In the genomic region with DNA sequence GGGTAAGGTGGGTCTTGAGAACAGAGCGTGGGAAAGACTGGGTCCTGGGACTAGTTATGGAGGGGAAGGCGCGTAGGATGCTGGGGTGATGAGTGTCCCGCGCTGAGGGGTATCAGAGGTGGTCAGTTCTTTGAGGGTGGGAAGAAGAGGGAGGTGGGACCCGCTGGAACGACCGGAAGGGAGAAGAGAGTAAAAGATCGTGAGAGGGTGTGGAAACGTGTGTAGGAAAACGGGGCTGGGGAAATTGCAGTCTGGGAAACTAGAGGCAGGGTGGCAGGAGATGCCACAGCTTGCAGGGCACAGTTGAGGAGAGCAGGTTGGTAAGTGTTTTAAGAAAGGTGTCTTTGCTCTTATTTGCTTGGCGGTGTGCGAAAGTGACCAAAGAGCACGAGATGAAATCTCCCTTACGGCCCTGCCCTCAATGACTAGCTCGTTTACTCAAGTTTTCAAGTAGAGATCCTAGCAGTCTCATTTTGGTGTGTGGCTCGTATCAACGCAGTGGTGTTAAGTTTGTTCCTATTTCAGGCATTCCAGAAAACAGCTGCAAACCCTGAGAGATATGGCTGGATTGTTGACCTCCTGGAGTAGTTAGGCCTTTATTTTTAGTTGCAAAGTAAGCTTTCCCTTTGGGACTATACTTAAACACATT, we compare ENCODE assay signal across 8 cellular contexts. TPM values are rescaled to one million over a fixed set of nuclear protein-coding genes. Genes with fewer than 3 reads are reported as not detected.
A peak's percentile ranks its signal among the peaks of the same experiment; 100 is the strongest.
DNase-seq lines count a peak whose midpoint lies in the region; ATAC-seq and TF ChIP-seq lines count a peak whose summit lies in the region.

No MANE protein-coding gene starts in this region.

- peak overlapping the region; percentile 24 for H3K27ac ChIP-seq in duodenal mucosa (ENCODE audit: low read depth, low read length)
- H3K27ac ChIP-seq in mesodermal cell (ENCODE audit: low read depth, low read length, severe bottlenecking) = peak overlapping the region; percentile 66
- H3K27ac ChIP-seq in uterus = peak overlapping the region; percentile 79 to 90

- peaks cover 3% of the 10 kb centered on the region; the same call in 1 of the 2 replicates for H3K4me1 ChIP-seq in BE2C
- H3K4me1 ChIP-seq in duodenal mucosa (ENCODE audit: control insufficient read depth in 1 of 2, insufficient read depth in 2 of 2, low read length in 2 of 2) = peaks cover 13 to 14% of the 10 kb centered on the region in 2 donors
- H3K4me1 ChIP-seq in mesodermal cell (ENCODE audit: control insufficient read depth, insufficient read depth, low read length, poor library complexity, severe bottlenecking) = no peaks in the 10 kb centered on the region
- no peaks in the 10 kb centered on the region for H3K4me1 ChIP-seq in uterus

- 5 to 6% methylated on average over 18 of the region's 18 CpGs for WGBS in mesodermal cell (ENCODE audit: insufficient coverage in 2 of 2), 2 experiments

- H3K9me3 ChIP-seq in BE2C (no peaks in the 10 kb centered on the region), duodenal mucosa (ENCODE audit: control insufficient read depth in 1 of 2, low read length in 2 of 2) (no peaks in the 10 kb centered on the region), mesodermal cell (ENCODE audit: control insufficient read depth, low read length) (no peaks in the 10 kb centered on the region), uterus (no peaks in the 10 kb centered on the region)

- intact Hi-C loops in uterus (cut with DNase I; ENCODE audit: low total_unique reads) = no loop called here

- TF ChIP-seq CTCF in BE2C (IDR thresholded peaks at IDR 0.05; ENCODE audit: low read depth, low read length) (no peak), uterus (IDR thresholded peaks at IDR 0.05) (no peak)

- no peaks in the 10 kb centered on the region for H3K27me3 ChIP-seq in BE2C
- H3K27me3 ChIP-seq in duodenal mucosa (ENCODE audit: control insufficient read depth in 1 of 2, insufficient read depth in 2 of 2, low read length in 2 of 2) = no peaks in the 10 kb centered on the region
- no peaks in the 10 kb centered on the region for H3K27me3 ChIP-seq in uterus

- H3K4me3 ChIP-seq in BE2C (ENCODE audit: low read depth, low read length) = peak overlapping the region; percentile 89
- H3K4me3 ChIP-seq in duodenal mucosa (ENCODE audit: low read depth in 1 of 2, low read length in 2 of 2) = peak overlapping the region; percentile 93 to 98
- peak overlapping the region; percentile 88 for H3K4me3 ChIP-seq in mesodermal cell (ENCODE audit: extremely low read depth, insufficient read depth, low read length, poor library complexity, severe bottlenecking)
- H3K4me3 ChIP-seq in uterus = peak overlapping the region; percentile 98 to 99

- DNase-seq in BE2C (no peak), RKO (ENCODE audit: low spot score) (peak; percentile 69), uterus (no peak)

- H3K36me3 ChIP-seq in BE2C (peaks cover 23% of the 10 kb centered on the region), duodenal mucosa (ENCODE audit: control insufficient read depth in 1 of 2, insufficient read depth in 2 of 2, low read length in 2 of 2) (peaks cover 4 to 15% of the 10 kb centered on the region in 2 donors), mesodermal cell (ENCODE audit: control insufficient read depth, insufficient read depth, low read length) (peaks cover 38% of the 10 kb centered on the region), uterus (no peaks in the 10 kb centered on the region)

- H3K9ac ChIP-seq in duodenal mucosa (ENCODE audit: low read depth in 1 of 2, low read length in 2 of 2) = peak overlapping the region; percentile 77 to 84

- ATAC-seq in GM21360 (IDR thresholded peaks at IDR 0.05; ENCODE audit: unreplicated experiment) = peak; percentile 0
- ATAC-seq in GM21619 (IDR thresholded peaks at IDR 0.05; ENCODE audit: unreplicated experiment) = no peak
- ATAC-seq in GM21737 (IDR thresholded peaks at IDR 0.05; ENCODE audit: unreplicated experiment) = no peak

- no peak for TF ChIP-seq POLR2A in uterus (IDR thresholded peaks at IDR 0.05)

RNA-seq across cellular contexts. Expression of a gene that starts 0.6 kb away (rescaled TPM):
- polyA plus RNA-seq in BE2C (2012; ENCODE audit: insufficient read depth, insufficient read length, low read depth) = 186 TPM
- polyA plus RNA-seq in mesodermal cell (2013, experiment 1 of 2) = 250 TPM
- polyA plus RNA-seq in mesodermal cell (2013, experiment 2 of 2) = 203 TPM
- total RNA-seq in uterus = 100 to 1,000 TPM in 2 of 4 donors, 10 to 100 TPM in 2; 66.6 to 183 (median 105) TPM

RNA-seq across cellular contexts. Expression of a gene that starts 24.0 kb away (rescaled TPM):
- 118 TPM for polyA plus RNA-seq in BE2C (2012; ENCODE audit: insufficient read depth, insufficient read length, low read depth)
- 110 TPM for polyA plus RNA-seq in mesodermal cell (2013, experiment 1 of 2)
- 104 TPM for polyA plus RNA-seq in mesodermal cell (2013, experiment 2 of 2)
- 10 to 100 TPM; 22.3 to 77.4 (median 69.2) TPM for total RNA-seq in uterus

RNA-seq across cellular contexts. Expression of a gene that starts 31.7 kb away (rescaled TPM):
- 18.4 TPM for polyA plus RNA-seq in BE2C (2012; ENCODE audit: insufficient read depth, insufficient read length, low read depth)
- 47.3 TPM for polyA plus RNA-seq in mesodermal cell (2013, experiment 1 of 2)
- 46.7 TPM for polyA plus RNA-seq in mesodermal cell (2013, experiment 2 of 2)
- 10 to 100 TPM in 1 of 4 donors, 1 to 10 TPM in 2, not detected in 1; 1.6 to 35.4 (median 2.6) TPM for total RNA-seq in uterus

Comparison
In these comparisons a context has a peak if more than half of its experiments do, and no peak if none do; other contexts are left out.
1. H3K27ac ChIP-seq: peak in every context shown above with its lines; median percentile 84 in uterus; 66 in mesodermal cell; 24 in duodenal mucosa.